ENCODE assay signal across 24 cellular contexts in genomic region chr2:74264281-74264680, GRCh38.
"Had no signal": no experiment of that assay in that cellular context is flagged by ENCODE, and none has a peak within 500 bp of the region (broad histone marks: within the 10 kb centered on the region; RNA-seq: fewer than 3 reads in every experiment).

No MANE protein-coding gene starts in this region.

- ATAC-seq: K562, Panc1, PC-3 had no signal

- H3K4me3 Mint-ChIP-seq: IgD-negative memory B cell had no signal

- H3K27ac Mint-ChIP-seq: IgD-negative memory B cell had no signal

- H3K4me3 ChIP-seq: K562 had no signal

- DNase-seq: Kasumi-1; NCI-H1048; NCI-H1105; NCI-H1417; NCI-H1436 treated with DMSO at 0.1 percent for 48 hours; NCI-H1694; NCI-H187 treated with DMSO at 0.1 percent for 48 hours; NCI-H2029 treated with DMSO at 0.1 percent for 48 hours; NCI-H2171 treated with DMSO at 0.1 percent for 48 hours; NCI-H345; NCI-H446 treated with DMSO at 0.1 percent for 48 hours; NCI-H510A treated with DMSO at 0.1 percent for 48 hours; NCI-H526; NCI-H748 treated with DMSO at 0.1 percent for 48 hours; NK-92 treated with Interleukin-12 subunit alpha and Interleukin-12 subunit beta, amount 100 ng/mL, for 24 hours; PC-3; SHP77; SK-N-SH; SW 1271 had no signal

- H3K27ac ChIP-seq: KMS-11, RWPE1 had no signal

- H3K9me3 ChIP-seq: SK-N-SH had no signal

- H3K9me3 Mint-ChIP-seq: IgD-negative memory B cell had no signal
